32 cellular contexts compared by ENCODE assay signal in genomic region chr5:16346380-16346779, GRCh38.
"Had no signal": no experiment of that assay in that cellular context is flagged by ENCODE, and none has a peak within 500 bp of the region (broad histone marks: within the 10 kb centered on the region; RNA-seq: fewer than 3 reads in every experiment).

No MANE protein-coding gene starts in this region.

- H3K27me3 ChIP-seq: adrenal gland, body of pancreas, brain microvascular endothelial cell, breast epithelium had no signal

- H3K4me3 ChIP-seq: adrenal gland, body of pancreas, breast epithelium had no signal

- ATAC-seq: activated CD8-positive, alpha-beta T cell treated with anti-CD3 and anti-CD28 coated beads for 36 hours; activated naive CD4-positive, alpha-beta T cell treated with anti-CD3 and anti-CD28 coated beads, Interleukin-2, amount 50 U/mL, for 72 hours; activated T-cell treated with anti-CD3 and anti-CD28 coated beads, Interleukin-2, amount 50 U/mL, for 4 hours; activated T-cell treated with anti-CD3 and anti-CD28 coated beads, Interleukin-2, amount 50 U/mL, for 72 hours; activated T-helper 17 cell treated with anti-CD3 and anti-CD28 coated beads, Interleukin-2, amount 50 U/mL, for 72 hours; body of pancreas had no signal

- H3K4me1 ChIP-seq: adrenal gland, body of pancreas, breast epithelium had no signal

- H3K36me3 ChIP-seq: adrenal gland, brain microvascular endothelial cell, breast epithelium had no signal

- DNase-seq: activated B cell treated with CpG ODN at 0.5 μM for 24 hours; activated CD4-positive, alpha-beta memory T cell treated with anti-CD3 and anti-CD28 coated beads for 36 hours; activated CD4-positive, alpha-beta T cell treated with anti-CD3 and anti-CD28 coated beads for 4 hours; activated CD4-positive, alpha-beta T cell treated with anti-CD3 and anti-CD28 coated beads, Interleukin-2, amount 10 ng/mL, durations not matched to agents 24 days and 14 days; activated CD4-positive, alpha-beta T cell treated with anti-CD3 and anti-CD28 coated beads, Interleukin-2, amount 50 U/mL, for 1 hour; activated CD4-positive, alpha-beta T cell treated with anti-CD3 and anti-CD28 coated beads, Interleukin-2, amount 50 U/mL, for 4 hours; activated CD4-positive, CD25-positive, alpha-beta regulatory T cell treated with anti-CD3 and anti-CD28 coated beads, Interleukin-2, amount 50 U/mL, for 72 hours; activated CD8-positive, alpha-beta memory T cell treated with anti-CD3 and anti-CD28 coated beads, Interleukin-2, amount 50 U/mL, for 4 hours; activated CD8-positive, alpha-beta T cell treated with anti-CD3 and anti-CD28 coated beads for 36 hours; activated effector memory CD4-positive, alpha-beta T cell treated with anti-CD3 and anti-CD28 coated beads, Interleukin-2, amount 50 U/mL, for 16 hours; activated gamma-delta T cell treated with Interleukin-2 at 50 U/mL for 16 hours; activated naive CD4-positive, alpha-beta T cell; activated naive CD4-positive, alpha-beta T cell treated with anti-CD3 and anti-CD28 coated beads for 36 hours; activated naive CD4-positive, alpha-beta T cell treated with anti-CD3 and anti-CD28 coated beads, Interleukin-2, amount 50 U/mL, for 16 hours; activated naive CD8-positive, alpha-beta T cell treated with anti-CD3 and anti-CD28 coated beads for 36 hours; activated T-cell treated with anti-CD3 and anti-CD28 coated beads for 4 hours; activated T-cell treated with anti-CD3 and anti-CD28 coated beads, Interleukin-2, amount 50 U/mL, for 1 hour; activated T-cell treated with anti-CD3 and anti-CD28 coated beads, Interleukin-2, amount 50 U/mL, for 4 hours; activated T-cell treated with anti-CD3 and anti-CD28 coated beads, Interleukin-2, amount 50 U/mL, for 72 hours; adrenal gland; amniotic stem cell; aorta; body of pancreas; brain microvascular endothelial cell; central memory CD4-positive, alpha-beta T cell; T-helper 1 cell; T-helper 2 cell; T-helper 9 cell had no signal

- H3K9me3 ChIP-seq: adrenal gland, body of pancreas, breast epithelium had no signal

- H3K27ac ChIP-seq: adrenal gland, body of pancreas, brain microvascular endothelial cell, breast epithelium, VCaP had no signal
